In the genomic region with DNA sequence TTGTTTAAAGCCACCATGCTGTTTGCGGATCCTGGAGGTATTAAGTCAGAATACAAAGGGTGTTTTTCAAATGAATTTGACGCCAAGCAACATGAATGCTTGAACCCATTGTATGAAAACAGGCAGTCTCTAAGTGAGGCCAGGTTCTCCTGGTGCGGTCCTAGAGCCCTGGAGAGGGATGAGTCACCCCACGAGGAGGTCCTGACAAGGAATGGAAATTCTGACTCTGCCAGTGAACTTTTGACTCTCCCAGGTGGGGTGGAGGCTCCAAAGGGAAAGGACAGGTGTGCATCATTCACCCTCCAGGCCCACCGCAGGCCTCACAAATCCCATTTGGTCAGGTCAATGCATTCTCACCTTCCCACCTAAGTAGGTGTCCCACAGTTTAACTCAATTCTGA, we compare ENCODE assay signal across 11 cellular contexts.
DNase-seq lines count a peak whose midpoint lies in the region; ATAC-seq and TF ChIP-seq lines count a peak whose summit lies in the region.
"Had no signal": no experiment of that assay in that cellular context is flagged by ENCODE, and none has a peak within 500 bp of the region (broad histone marks: within the 10 kb centered on the region; RNA-seq: fewer than 3 reads in every experiment).

No MANE protein-coding gene starts in this region.

- ATAC-seq in RWPE2 (ENCODE audit: low read depth) (peak; percentile 70), GM21447 (IDR thresholded peaks at IDR 0.05; ENCODE audit: unreplicated experiment) (no peak), HG03378 (IDR thresholded peaks at IDR 0.05; ENCODE audit: unreplicated experiment) (no peak)

- peaks cover 13% of the 10 kb centered on the region for H3K36me3 Mint-ChIP-seq in nephron (ENCODE audit: low read depth)

- TF ChIP-seq CTCF in RWPE2 (IDR thresholded peaks at IDR 0.05; ENCODE audit: poor library complexity, severe bottlenecking) = no peak
- no peak for TF ChIP-seq CTCF in nephron (IDR thresholded peaks at IDR 0.05; ENCODE audit: unreplicated experiment in 3 of 3)

- H3K27me3 Mint-ChIP-seq in nephron (ENCODE audit: low read depth) = peaks cover 5% of the 10 kb centered on the region

- DNase-seq in DMS53 treated with DMSO at 0.1 percent for 48 hours (lab: John Stamatoyannopoulos, UW; ENCODE audit: unreplicated experiment) (peak; percentile 6), RWPE2 (ENCODE audit: low spot score) (no peak), NCI-H146 (lab: John Stamatoyannopoulos, UW) (no peak), CD1c-positive myeloid dendritic cell (ENCODE audit: extremely low spot score) (no peak)
- DNase-seq in central memory CD4-positive, alpha-beta T cell = peak; percentile 3
- DNase-seq: DND-41, uterus had no signal

- H3K4me1 Mint-ChIP-seq in nephron = peaks cover 31% of the 10 kb centered on the region

- H3K36me3 ChIP-seq in RWPE2 (ENCODE audit: low read depth) = no peaks in the 10 kb centered on the region
- H3K36me3 ChIP-seq: right atrium auricular region, uterus had no signal

- H3K4me3 ChIP-seq in RWPE2 (ENCODE audit: severe bottlenecking) = no peak overlapping the region
- H3K4me3 ChIP-seq: uterus had no signal

- H3K9me3 Mint-ChIP-seq in nephron = no peaks in the 10 kb centered on the region

- no peaks in the 10 kb centered on the region for H3K27me3 ChIP-seq in RWPE2 (ENCODE audit: insufficient read depth, poor library complexity, severe bottlenecking)
- H3K27me3 ChIP-seq: right atrium auricular region, uterus had no signal

- H3K27ac ChIP-seq in RWPE2 (ENCODE audit: poor library complexity, severe bottlenecking) = no peak overlapping the region
- H3K27ac ChIP-seq: right atrium auricular region, uterus had no signal

- no peaks in the 10 kb centered on the region for H3K9me3 ChIP-seq in RWPE2 (ENCODE audit: severe bottlenecking)
- H3K9me3 ChIP-seq: right atrium auricular region, uterus had no signal

- H3K4me1 ChIP-seq in RWPE2 (ENCODE audit: insufficient read depth, poor library complexity, severe bottlenecking) = no peaks in the 10 kb centered on the region
- H3K4me1 ChIP-seq: uterus had no signal

- peak overlapping the region; percentile 81 to 88 (median 85) for H3K4me3 Mint-ChIP-seq in nephron

- peak overlapping the region; percentile 80 to 95 (median 84) for H3K27ac Mint-ChIP-seq in nephron

Comparison
In these comparisons a context has a peak if more than half of its experiments do, and no peak if none do; other contexts are left out.
1. DNase-seq: peak in DMS53 treated with DMSO at 0.1 percent for 48 hours (single experiment) and central memory CD4-positive, alpha-beta T cell (single experiment); none in RWPE2 (single experiment), NCI-H146 (single experiment) and CD1c-positive myeloid dendritic cell (single experiment).